ENCODE assay signal across 19 cellular contexts in the genomic region with DNA sequence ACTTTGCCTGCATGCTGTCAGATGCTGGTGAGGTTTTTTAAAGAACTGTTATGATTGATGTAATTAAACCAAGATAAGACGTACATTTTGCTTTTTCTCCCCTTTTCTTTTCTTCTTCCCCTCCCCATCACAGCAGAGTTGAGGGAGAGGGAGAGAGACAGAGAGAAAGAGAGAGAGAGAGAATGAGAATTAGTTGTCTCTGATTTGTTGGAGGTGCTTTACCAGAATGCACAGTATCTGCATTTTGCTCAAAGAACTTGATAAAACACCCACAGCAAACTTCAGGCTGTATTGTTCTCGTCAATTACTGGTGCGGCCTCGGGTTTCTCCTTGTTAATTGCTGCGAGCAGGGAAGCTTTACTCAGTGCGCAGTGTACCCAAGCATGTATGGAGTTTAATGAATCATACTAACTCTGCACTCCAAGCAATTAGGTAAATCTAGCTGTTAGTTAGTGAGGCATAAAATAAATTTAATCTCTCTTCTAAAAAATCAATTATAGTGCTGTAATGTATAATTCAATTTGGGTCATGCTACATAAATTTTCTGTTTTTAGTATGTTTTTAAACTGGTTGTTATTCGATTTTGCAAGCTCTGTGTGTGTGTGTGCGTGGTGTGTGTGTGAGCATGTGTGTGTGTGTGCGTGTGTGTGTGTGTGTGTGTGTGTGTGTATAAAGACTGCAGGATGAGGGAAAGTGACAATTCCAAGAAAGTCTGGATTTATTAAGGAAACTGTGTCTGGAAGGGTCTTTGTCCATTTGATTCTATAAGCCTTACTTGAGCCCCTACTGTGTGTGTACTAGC.
"Had no signal": no experiment of that assay in that cellular context is flagged by ENCODE, and none has a peak within 500 bp of the region (broad histone marks: within the 10 kb centered on the region; RNA-seq: fewer than 3 reads in every experiment).

No MANE protein-coding gene starts in this region.

- H3K9me3 ChIP-seq: colonic mucosa, ovary, psoas muscle, sigmoid colon, thoracic aorta had no signal

- H3K4me1 ChIP-seq: colonic mucosa, psoas muscle had no signal

- DNase-seq: activated CD4-positive, alpha-beta T cell treated with anti-CD3 and anti-CD28 coated beads for 1 hour; activated T-cell treated with anti-CD3 and anti-CD28 coated beads, Interleukin-2, amount 50 U/mL, for 1 hour; aorta; colonic mucosa; dorsolateral prefrontal cortex; effector memory CD8-positive, alpha-beta T cell; glutamatergic neuron; hippocampal formation; midbrain; natural killer cell; ovary; psoas muscle; sigmoid colon; stimulated activated CD4-positive, alpha-beta T cell treated with anti-CD3 and anti-CD28 coated beads, Interleukin-15, amount 100 ng/mL, for 24 hours; stimulated activated CD8-positive, alpha-beta memory T cell treated with anti-CD3 and anti-CD28 coated beads, Interleukin-4, amount 100 ng/mL, for 48 hours; stimulated activated naive B cell treated with anti-CD40 and anti-IgM and Interleukin-4, amounts not matched to agents 10 μg/mL and 1 μg/mL and 100 μg/mL, for 72 hours; T-helper 9 cell had no signal

- H3K36me3 ChIP-seq: colonic mucosa, ovary, sigmoid colon, thoracic aorta had no signal

- H3K27me3 ChIP-seq: colonic mucosa, ovary, sigmoid colon had no signal

- H3K4me3 ChIP-seq: colonic mucosa, dorsolateral prefrontal cortex, ovary, psoas muscle, sigmoid colon, smooth muscle cell, thoracic aorta had no signal

- H3K27ac ChIP-seq: colonic mucosa, dorsolateral prefrontal cortex, ovary, psoas muscle, sigmoid colon, thoracic aorta had no signal
